Comparison of ENCODE assay signal across 13 cellular contexts in the genomic region with DNA sequence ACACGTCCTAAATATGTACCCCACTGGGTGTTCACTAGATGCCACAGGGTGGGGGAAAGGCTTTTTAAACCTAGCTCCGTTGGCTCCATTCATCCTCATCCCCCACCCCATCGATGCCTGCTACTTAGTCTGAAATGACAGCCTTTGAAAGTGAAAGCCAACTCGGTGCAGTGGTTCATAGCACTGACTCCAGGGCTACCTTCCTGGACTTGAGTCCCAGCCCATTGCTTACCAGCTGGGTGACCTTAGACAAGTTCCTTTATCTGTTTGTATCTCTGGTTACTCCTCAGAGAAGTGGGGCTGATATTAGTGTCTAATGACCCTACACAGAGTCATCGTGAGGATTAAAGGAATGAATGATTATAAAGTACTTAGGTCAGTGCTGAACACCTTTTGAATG. TPM values are rescaled to one million over a fixed set of nuclear protein-coding genes. Genes with fewer than 3 reads are reported as not detected.
DNase-seq lines count a peak whose midpoint lies in the region; ATAC-seq lines count a peak whose summit lies in the region.
"Had no signal": no experiment of that assay in that cellular context is flagged by ENCODE, and none has a peak within 500 bp of the region (broad histone marks: within the 10 kb centered on the region; RNA-seq: fewer than 3 reads in every experiment).

No MANE protein-coding gene starts in this region.

- H3K9ac ChIP-seq in BLaER1 treated with 17β-estradiol and CSF1 and Interleukin-3, amounts not matched to agents 10 nM and 100 nM = no peak overlapping the region

- H3K36me3 ChIP-seq in BLaER1 treated with 17β-estradiol and CSF1 and Interleukin-3, amounts not matched to agents 10 nM and 100 nM = peaks cover 0 to 62% (median 19%) of the 10 kb centered on the region in 11 experiments; a peak in 14 of 22 replicates

- H3K4me1 ChIP-seq in BLaER1 treated with 17β-estradiol and CSF1 and Interleukin-3, amounts not matched to agents 10 nM and 100 nM = peaks cover 7 to 68% (median 62%) of the 10 kb centered on the region in 10 experiments; a peak in 19 of 20 replicates

- H3K9me3 ChIP-seq in BLaER1 treated with 17β-estradiol and CSF1 and Interleukin-3, amounts not matched to agents 10 nM and 100 nM (replicated peaks in 1 of 11) = no peaks in the 10 kb centered on the region
- H3K9me3 ChIP-seq: esophagus squamous epithelium had no signal

- no peak overlapping the region for H3K4me3 ChIP-seq in BLaER1 treated with 17β-estradiol and CSF1 and Interleukin-3, amounts not matched to agents 10 nM and 100 nM
- H3K4me3 ChIP-seq: esophagus squamous epithelium had no signal

- no peak overlapping the region for H3K27ac Mint-ChIP-seq in naive thymus-derived CD8-positive, alpha-beta T cell
- H3K27ac Mint-ChIP-seq: activated naive CD8-positive, alpha-beta T cell; H9 had no signal

- peaks cover 0 to 9% (median 5%) of the 10 kb centered on the region in 3 donors for H3K36me3 Mint-ChIP-seq in naive thymus-derived CD8-positive, alpha-beta T cell

- H3K27me3 ChIP-seq in BLaER1 treated with 17β-estradiol and CSF1 and Interleukin-3, amounts not matched to agents 10 nM and 100 nM = no peaks in the 10 kb centered on the region
- H3K27me3 ChIP-seq: esophagus squamous epithelium had no signal

- ATAC-seq in HG02623 (IDR thresholded peaks at IDR 0.05; ENCODE audit: unreplicated experiment) (peak; percentile 31), HG03520 (IDR thresholded peaks at IDR 0.05; ENCODE audit: unreplicated experiment) (peak; percentile 51), GM19328 (IDR thresholded peaks at IDR 0.05; ENCODE audit: unreplicated experiment) (no peak)
- no peak for ATAC-seq in naive thymus-derived CD8-positive, alpha-beta T cell

- peaks cover 0 to 8% (median 0%) of the 10 kb centered on the region in 11 experiments; a peak in 2 of 22 replicates for H4K20me1 ChIP-seq in BLaER1 treated with 17β-estradiol and CSF1 and Interleukin-3, amounts not matched to agents 10 nM and 100 nM

- no peak overlapping the region for H3K27ac ChIP-seq in BLaER1 treated with 17β-estradiol and CSF1 and Interleukin-3, amounts not matched to agents 10 nM and 100 nM
- H3K27ac ChIP-seq: esophagus squamous epithelium had no signal

- DNase-seq in GM19238 (ENCODE audit: insufficient read length, low spot score) = peak; percentile 58
- no peak for DNase-seq in NCI-H1048 (lab: John Stamatoyannopoulos, UW)
- DNase-seq in naive thymus-derived CD8-positive, alpha-beta T cell = no peak
- DNase-seq in cardiac septum (ENCODE audit: low spot score) = no peak
- DNase-seq: DMS53, esophagus squamous epithelium, H9, NCI-H446 had no signal

- H3K4me1 Mint-ChIP-seq in naive thymus-derived CD8-positive, alpha-beta T cell = peaks cover 0 to 17% (median 0%) of the 10 kb centered on the region in 4 donors

- peak overlapping the region in 10 of 11 experiments; percentile 4 to 63 (median 41); a peak in 18 of 22 replicates for H3K4me2 ChIP-seq in BLaER1 treated with 17β-estradiol and CSF1 and Interleukin-3, amounts not matched to agents 10 nM and 100 nM

- H3K27me3 Mint-ChIP-seq in naive thymus-derived CD8-positive, alpha-beta T cell = no peaks in the 10 kb centered on the region
- H3K27me3 Mint-ChIP-seq: activated naive CD8-positive, alpha-beta T cell had no signal

- intact Hi-C loops in cardiac septum (cut with DNase I) = no loop called here

- no peaks in the 10 kb centered on the region for H3K9me3 Mint-ChIP-seq in naive thymus-derived CD8-positive, alpha-beta T cell
- H3K9me3 Mint-ChIP-seq: H9 had no signal

- H3K4me3 Mint-ChIP-seq in naive thymus-derived CD8-positive, alpha-beta T cell = no peak overlapping the region
- H3K4me3 Mint-ChIP-seq: activated naive CD8-positive, alpha-beta T cell; H9 had no signal

- POLR2A ChIA-PET in naive thymus-derived CD8-positive, alpha-beta T cell (lab: Charles Lee) = no interaction called here

RNA-seq across cellular contexts. Expression of a gene that starts 24.4 kb away (rescaled TPM):
- total RNA-seq in naive thymus-derived CD8-positive, alpha-beta T cell = 1 to 10 TPM; 3.2 to 3.6 TPM
- polyA plus RNA-seq in naive thymus-derived CD8-positive, alpha-beta T cell = 1 to 10 TPM; 2.0 to 4.6 (median 2.6) TPM
- total RNA-seq in cardiac septum = 26.6 TPM

RNA-seq across cellular contexts. Expression of a gene that starts 41.0 kb away (rescaled TPM):
- under 1 TPM; 0.41 to 0.65 TPM for total RNA-seq in naive thymus-derived CD8-positive, alpha-beta T cell
- under 1 TPM in 2 of 3 donors, not detected in 1; 0.09 to 0.17 TPM for polyA plus RNA-seq in naive thymus-derived CD8-positive, alpha-beta T cell
- total RNA-seq in cardiac septum = 0.16 TPM

Comparison
In these comparisons a context has a peak if more than half of its experiments do, and no peak if none do; other contexts are left out.
1. ATAC-seq: peak in HG02623 (single experiment) and HG03520 (single experiment); none in naive thymus-derived CD8-positive, alpha-beta T cell (0 of 2) and GM19328 (single experiment).